In the genomic region with DNA sequence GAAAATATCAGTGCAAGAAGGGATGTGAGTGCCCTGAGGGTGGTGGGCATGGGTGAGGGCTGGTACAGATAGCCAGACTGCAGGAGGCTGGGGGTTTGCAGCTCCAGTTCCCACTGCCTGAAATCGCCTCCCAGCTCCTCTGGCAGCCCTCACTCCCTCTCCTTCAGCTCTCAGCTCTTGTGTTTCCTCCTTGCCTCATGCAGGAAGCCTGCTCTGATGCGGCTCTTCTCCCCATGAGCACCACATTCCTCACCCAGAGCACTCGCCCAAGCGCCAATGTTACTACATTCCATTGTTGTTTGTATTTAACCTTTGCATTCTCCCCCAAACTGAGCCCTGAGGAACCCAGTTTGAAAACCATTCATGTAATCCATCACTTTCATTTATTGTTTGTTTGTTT, we compare ENCODE assay signal across 1 cellular context. TPM values are rescaled to one million over a fixed set of nuclear protein-coding genes. Genes with fewer than 3 reads are reported as not detected.
"Had no signal": no experiment of that assay in that cellular context is flagged by ENCODE, and none has a peak within 500 bp of the region (broad histone marks: within the 10 kb centered on the region; RNA-seq: fewer than 3 reads in every experiment).

No MANE protein-coding gene starts in this region.

RNA-seq across cellular contexts. Expression of gene RIMBP3B, which starts 7.7 kb away (rescaled TPM):
- total RNA-seq: T-helper 17 cell had no signal
